23 cellular contexts compared by ENCODE assay signal in genomic region chr4:48967101-48967500, GRCh38. TPM values are rescaled to one million over a fixed set of nuclear protein-coding genes. Genes with fewer than 3 reads are reported as not detected.
DNase-seq lines count a peak whose midpoint lies in the region; ATAC-seq, FAIRE-seq and TF ChIP-seq lines count a peak whose summit lies in the region.
"Had no signal": no experiment of that assay in that cellular context is flagged by ENCODE, and none has a peak within 500 bp of the region (broad histone marks: within the 10 kb centered on the region; RNA-seq: fewer than 3 reads in every experiment).

No MANE protein-coding gene starts in this region.

- H3K4me1 Mint-ChIP-seq in astrocyte (ENCODE audit: low read depth, unreplicated experiment): peaks cover 26% of the 10 kb centered on the region

- no peak overlapping the region for H3K9ac ChIP-seq in astrocyte (ENCODE audit: low read length)
- H3K9ac ChIP-seq in neuronal stem cell (ENCODE audit: low read depth, low read length, poor library complexity): no peak overlapping the region
- H3K9ac ChIP-seq: BLaER1, GM23248 had no signal

- ATAC-seq in esophagus mucosa (peak; percentile 40), GM21723 (IDR thresholded peaks at IDR 0.05; ENCODE audit: unreplicated experiment) (no peak)
- ATAC-seq: K562 had no signal

- H2BK5ac ChIP-seq in neuronal stem cell (ENCODE audit: low read length): no peak overlapping the region

- no peak for TF ChIP-seq POLR2A in suprapubic skin (IDR thresholded peaks at IDR 0.05)

- no peaks in the 10 kb centered on the region for H3K9me3 ChIP-seq in astrocyte (ENCODE audit: insufficient read depth, low read depth, low read length)
- H3K9me3 ChIP-seq in neuronal stem cell (replicated peaks in 1 of 2; ENCODE audit: control insufficient read depth in 2 of 2, insufficient read depth in 1 of 2, low read depth in 1 of 2, low read length in 2 of 2): no peaks in the 10 kb centered on the region
- no peaks in the 10 kb centered on the region for H3K9me3 ChIP-seq in suprapubic skin
- H3K9me3 ChIP-seq: BLaER1, HAP-1, Peyer's patch had no signal

- FAIRE-seq in astrocyte (lab: Jason Lieb, UNC): no peak
- FAIRE-seq: K562 had no signal

- no peak overlapping the region for H2AFZ ChIP-seq in astrocyte (ENCODE audit: low read depth, low read length)
- H2AFZ ChIP-seq in neuronal stem cell (ENCODE audit: low read length): peak overlapping the region; percentile 54
- H2AFZ ChIP-seq: GM23248 had no signal

- H3K14ac ChIP-seq in neuronal stem cell (ENCODE audit: low read length): no peak overlapping the region

- H3K27me3 ChIP-seq in astrocyte (ENCODE audit: insufficient read depth, low read length) (no peaks in the 10 kb centered on the region), neuronal stem cell (ENCODE audit: control insufficient read depth in 3 of 3, insufficient read depth in 3 of 3, low read depth in 1 of 3, low read length in 3 of 3) (no peaks in the 10 kb centered on the region), suprapubic skin (no peaks in the 10 kb centered on the region)
- H3K27me3 ChIP-seq: BLaER1, Peyer's patch had no signal

- no peaks in the 10 kb centered on the region for H4K20me1 ChIP-seq in astrocyte (ENCODE audit: insufficient read depth, low read length)
- H4K20me1 ChIP-seq: BLaER1 had no signal

- no peaks in the 10 kb centered on the region for H3K79me1 ChIP-seq in neuronal stem cell (ENCODE audit: low read depth, low read length)

- H2BK12ac ChIP-seq in neuronal stem cell (ENCODE audit: low read length): no peak overlapping the region

- H3K9me3 Mint-ChIP-seq in astrocyte (ENCODE audit: unreplicated experiment): no peaks in the 10 kb centered on the region
- H3K9me3 Mint-ChIP-seq: CD4-positive, alpha-beta T cell had no signal

- H3K4me3 ChIP-seq in astrocyte (ENCODE audit: insufficient read depth, low read depth, low read length) (no peak overlapping the region), neuronal stem cell (ENCODE audit: low read length in 2 of 2) (no peak overlapping the region), suprapubic skin (no peak overlapping the region)
- H3K4me3 ChIP-seq: BLaER1, GM23248, HAP-1, K562, Peyer's patch had no signal

- no peak overlapping the region for H3K4me3 Mint-ChIP-seq in astrocyte (ENCODE audit: unreplicated experiment)
- H3K4me3 Mint-ChIP-seq: CD4-positive, alpha-beta T cell had no signal

- H3K36me3 ChIP-seq in astrocyte (ENCODE audit: insufficient read depth, low read length) (no peaks in the 10 kb centered on the region), neuronal stem cell (replicated peaks in 1 of 2; ENCODE audit: control insufficient read depth in 2 of 2, insufficient read depth in 2 of 2, low read length in 2 of 2) (no peaks in the 10 kb centered on the region), suprapubic skin (no peaks in the 10 kb centered on the region)
- H3K36me3 ChIP-seq: BLaER1, HAP-1, Peyer's patch had no signal

- no peaks in the 10 kb centered on the region for H3K79me2 ChIP-seq in astrocyte (ENCODE audit: insufficient read depth, low read length)

- H2AK5ac ChIP-seq in neuronal stem cell (ENCODE audit: low read depth, low read length): no peak overlapping the region

- H3K36me3 Mint-ChIP-seq in astrocyte (ENCODE audit: low read depth, unreplicated experiment): no peaks in the 10 kb centered on the region

- H3K4me2 ChIP-seq in astrocyte (ENCODE audit: low read length) (no peak overlapping the region), neuronal stem cell (ENCODE audit: insufficient read depth, low read length, poor library complexity, severe bottlenecking) (no peak overlapping the region)
- H3K4me2 ChIP-seq: BLaER1 had no signal

- no peak overlapping the region for H3K18ac ChIP-seq in neuronal stem cell (ENCODE audit: low read length)

- no peak overlapping the region for H2BK120ac ChIP-seq in neuronal stem cell (ENCODE audit: low read depth, low read length)

- DNase-seq in astrocyte (ENCODE audit: low read depth) (peak; percentile 48), neuronal stem cell (ENCODE audit: low spot score) (no peak), suprapubic skin (ENCODE audit: low spot score in 2 of 2) (no peak), NCI-H69 (lab: John Stamatoyannopoulos, UW) (no peak), NCI-H774 (lab: John Stamatoyannopoulos, UW) (no peak)
- DNase-seq: CD4-positive, alpha-beta T cell; COR-L47; DMS79; NCI-H1092; NCI-H1436; NCI-H1930; NCI-H2227 treated with DMSO at 0.1 percent for 48 hours; NCI-H510A; NCI-H82; Peyer's patch had no signal

- H3K4me1 ChIP-seq in astrocyte (ENCODE audit: insufficient read depth, low read length) (peaks cover 21% of the 10 kb centered on the region), neuronal stem cell (ENCODE audit: control insufficient read depth in 2 of 2, insufficient read depth in 1 of 2, low read depth in 1 of 2, low read length in 2 of 2) (peaks cover 7 to 19% of the 10 kb centered on the region in 2 donors), suprapubic skin (peaks cover 24% of the 10 kb centered on the region)
- H3K4me1 ChIP-seq: BLaER1, HAP-1, Peyer's patch had no signal

- no peak overlapping the region for H4K8ac ChIP-seq in neuronal stem cell (ENCODE audit: low read depth, low read length)

- H3K27ac Mint-ChIP-seq in astrocyte (ENCODE audit: unreplicated experiment): no peak overlapping the region
- H3K27ac Mint-ChIP-seq: CD4-positive, alpha-beta T cell had no signal

- H4K91ac ChIP-seq in neuronal stem cell (ENCODE audit: low read depth, low read length, poor library complexity): no peak overlapping the region

- TF ChIP-seq CTCF in astrocyte (IDR thresholded peaks at IDR 0.05; ENCODE audit: insufficient read depth, low read depth, low read length) (no peak), suprapubic skin (IDR thresholded peaks at IDR 0.05) (no peak)

- no peak for TF ChIP-seq EP300 in suprapubic skin (IDR thresholded peaks at IDR 0.05)

- no peaks in the 10 kb centered on the region for H3K27me3 Mint-ChIP-seq in astrocyte (ENCODE audit: low read depth, unreplicated experiment)
- H3K27me3 Mint-ChIP-seq: CD4-positive, alpha-beta T cell had no signal

- H3K4ac ChIP-seq in neuronal stem cell (ENCODE audit: low read length): no peak overlapping the region

- H3K23ac ChIP-seq in neuronal stem cell (ENCODE audit: low read depth, low read length, poor library complexity): no peak overlapping the region

- H3K27ac ChIP-seq in astrocyte (ENCODE audit: low read depth, low read length) (no peak overlapping the region), neuronal stem cell (replicated peaks; ENCODE audit: low read length) (no peak overlapping the region), suprapubic skin (peak overlapping the region; percentile 72)
- H3K27ac ChIP-seq: BLaER1, GM23248, Peyer's patch had no signal

- no peak overlapping the region for H2BK15ac ChIP-seq in neuronal stem cell (ENCODE audit: low read length)

RNA-seq across cellular contexts. Expression of gene CWH43, which starts 19.0 kb away (rescaled TPM):
- not detected in 2 replicates for total RNA-seq in astrocyte
- 34.5 TPM for total RNA-seq in esophagus mucosa
- not detected for polyA plus RNA-seq in neuronal stem cell (2013, experiment 1 of 2)
- not detected for polyA plus RNA-seq in neuronal stem cell (2013, experiment 2 of 2)
- total RNA-seq in suprapubic skin: 10 to 100 TPM; 31.5 to 51.6 (median 39.6) TPM
- total RNA-seq: A673; CD4-positive, alpha-beta T cell; GM23248; K562; OCI-LY7 had no signal
- polyA plus RNA-seq: GM23248, K562 had no signal

Comparison
In these comparisons a context has a peak if more than half of its experiments do, and no peak if none do; other contexts are left out.
1. RNA of gene CWH43, which starts 19.0 kb away (total RNA-seq): 31.5 to 51.6 TPM in suprapubic skin and 34.5 TPM in esophagus mucosa (single experiment); not detected in astrocyte; every median in the first group is over 10 times any median in the second.